In genomic region chr1:90557706-90558105, GRCh38 we compare ENCODE assay signal across 1 cellular context.
TF ChIP-seq lines count a peak whose summit lies in the region.

No MANE protein-coding gene starts in this region.

TF ChIP-seq in HEK293, 187 proteins besides CTCF, POLR2A, EP300 and RAD21 (continued from another document):
- TF ChIP-seq ZNF76 (tag by site-specific recombination; IDR thresholded peaks at IDR 0.05; ENCODE audit: borderline replicate concordance, low read depth) (no peak), ZNF585B (tag by site-specific recombination; IDR thresholded peaks at IDR 0.05) (no peak), PRDM2 (tag by site-specific recombination; IDR thresholded peaks at IDR 0.05; ENCODE audit: borderline replicate concordance) (no peak), ZNF544 (tag by site-specific recombination; IDR thresholded peaks at IDR 0.05) (peak; percentile 94), ZNF426 (tag by site-specific recombination; IDR thresholded peaks at IDR 0.05) (no peak), ZNF16 (tag by site-specific recombination; IDR thresholded peaks at IDR 0.05; ENCODE audit: low read depth) (no peak), SALL2 (tag by site-specific recombination; IDR thresholded peaks at IDR 0.05; ENCODE audit: borderline replicate concordance) (no peak), ZNF157 (tag by site-specific recombination; IDR thresholded peaks at IDR 0.05) (no peak), ZFP41 (tag by site-specific recombination; IDR thresholded peaks at IDR 0.05; ENCODE audit: borderline replicate concordance) (no peak), ZNF560 (tag by site-specific recombination; IDR thresholded peaks at IDR 0.05; ENCODE audit: borderline replicate concordance) (no peak), ZNF626 (tag by site-specific recombination; IDR thresholded peaks at IDR 0.05) (peak; percentile 57; the same call in 1 of the 2 replicates)
- TF ChIP-seq, protein P1, sequence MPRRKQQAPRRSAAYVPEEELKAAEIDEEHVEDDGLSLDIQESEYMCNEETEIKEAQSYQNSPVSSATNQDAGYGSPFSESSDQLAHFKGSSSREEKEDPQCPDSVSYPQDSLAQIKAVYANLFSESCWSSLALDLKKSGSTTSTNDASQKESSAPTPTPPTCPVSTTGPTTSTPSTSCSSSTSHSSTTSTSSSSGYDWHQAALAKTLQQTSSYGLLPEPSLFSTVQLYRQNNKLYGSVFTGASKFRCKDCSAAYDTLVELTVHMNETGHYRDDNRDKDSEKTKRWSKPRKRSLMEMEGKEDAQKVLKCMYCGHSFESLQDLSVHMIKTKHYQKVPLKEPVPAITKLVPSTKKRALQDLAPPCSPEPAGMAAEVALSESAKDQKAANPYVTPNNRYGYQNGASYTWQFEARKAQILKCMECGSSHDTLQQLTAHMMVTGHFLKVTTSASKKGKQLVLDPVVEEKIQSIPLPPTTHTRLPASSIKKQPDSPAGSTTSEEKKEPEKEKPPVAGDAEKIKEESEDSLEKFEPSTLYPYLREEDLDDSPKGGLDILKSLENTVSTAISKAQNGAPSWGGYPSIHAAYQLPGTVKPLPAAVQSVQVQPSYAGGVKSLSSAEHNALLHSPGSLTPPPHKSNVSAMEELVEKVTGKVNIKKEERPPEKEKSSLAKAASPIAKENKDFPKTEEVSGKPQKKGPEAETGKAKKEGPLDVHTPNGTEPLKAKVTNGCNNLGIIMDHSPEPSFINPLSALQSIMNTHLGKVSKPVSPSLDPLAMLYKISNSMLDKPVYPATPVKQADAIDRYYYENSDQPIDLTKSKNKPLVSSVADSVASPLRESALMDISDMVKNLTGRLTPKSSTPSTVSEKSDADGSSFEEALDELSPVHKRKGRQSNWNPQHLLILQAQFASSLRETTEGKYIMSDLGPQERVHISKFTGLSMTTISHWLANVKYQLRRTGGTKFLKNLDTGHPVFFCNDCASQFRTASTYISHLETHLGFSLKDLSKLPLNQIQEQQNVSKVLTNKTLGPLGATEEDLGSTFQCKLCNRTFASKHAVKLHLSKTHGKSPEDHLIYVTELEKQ (tag by site-specific recombination; IDR thresholded peaks at IDR 0.05; ENCODE audit: borderline replicate concordance) = no peak
- TF ChIP-seq, protein P2, sequence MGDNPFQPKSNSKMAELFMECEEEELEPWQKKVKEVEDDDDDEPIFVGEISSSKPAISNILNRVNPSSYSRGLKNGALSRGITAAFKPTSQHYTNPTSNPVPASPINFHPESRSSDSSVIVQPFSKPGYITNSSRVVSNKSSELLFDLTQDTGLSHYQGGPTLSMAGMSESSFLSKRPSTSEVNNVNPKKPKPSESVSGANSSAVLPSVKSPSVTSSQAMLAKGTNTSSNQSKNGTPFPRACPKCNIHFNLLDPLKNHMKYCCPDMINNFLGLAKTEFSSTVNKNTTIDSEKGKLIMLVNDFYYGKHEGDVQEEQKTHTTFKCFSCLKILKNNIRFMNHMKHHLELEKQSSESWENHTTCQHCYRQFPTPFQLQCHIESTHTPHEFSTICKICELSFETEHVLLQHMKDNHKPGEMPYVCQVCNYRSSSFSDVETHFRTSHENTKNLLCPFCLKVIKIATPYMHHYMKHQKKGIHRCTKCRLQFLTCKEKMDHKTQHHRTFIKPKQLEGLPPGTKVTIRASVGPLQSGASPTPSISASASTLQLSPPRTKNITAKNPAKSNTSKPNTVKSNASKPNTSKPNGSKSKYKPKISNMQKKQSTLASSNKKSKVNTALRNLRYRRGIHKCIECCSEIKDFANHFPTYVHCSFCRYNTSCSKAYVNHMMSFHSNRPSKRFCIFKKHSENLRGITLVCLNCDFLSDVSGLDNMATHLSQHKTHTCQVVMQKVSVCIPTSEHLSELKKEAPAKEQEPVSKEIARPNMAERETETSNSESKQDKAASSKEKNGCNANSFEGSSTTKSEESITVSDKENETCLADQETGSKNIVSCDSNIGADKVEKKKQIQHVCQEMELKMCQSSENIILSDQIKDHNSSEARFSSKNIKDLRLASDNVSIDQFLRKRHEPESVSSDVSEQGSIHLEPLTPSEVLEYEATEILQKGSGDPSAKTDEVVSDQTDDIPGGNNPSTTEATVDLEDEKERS (tag by site-specific recombination; IDR thresholded peaks at IDR 0.05) = no peak
